Comparison of ENCODE assay signal across 22 cellular contexts in genomic region chr2:120831891-120832290, GRCh38.
"Had no signal": no experiment of that assay in that cellular context is flagged by ENCODE, and none has a peak within 500 bp of the region (broad histone marks: within the 10 kb centered on the region; RNA-seq: fewer than 3 reads in every experiment).

No MANE protein-coding gene starts in this region.

- H3K36me3 Mint-ChIP-seq: activated naive CD4-positive, alpha-beta T cell treated with anti-CD3 and anti-CD28 coated beads, Interleukin-2, amount 10 ng/mL, durations not matched to agents 7 days and 5 days; activated naive CD8-positive, alpha-beta T cell treated with anti-CD3 and anti-CD28 coated beads, Interleukin-2, amount 10 ng/mL, durations not matched to agents 7 days and 5 days; stimulated activated naive B cell treated with anti-CD40 and anti-IgM and Interleukin-4, amounts not matched to agents 10 μg/mL and 1 μg/mL and 100 μg/mL, for 72 hours had no signal

- H3K27me3 Mint-ChIP-seq: activated CD4-positive, alpha-beta T cell treated with anti-CD3 and anti-CD28 coated beads for 36 hours; stimulated activated naive B cell treated with anti-CD40 and anti-IgM and Interleukin-4, amounts not matched to agents 10 μg/mL and 1 μg/mL and 100 μg/mL, for 72 hours had no signal

- H3K4me3 Mint-ChIP-seq: activated CD4-positive, alpha-beta T cell treated with anti-CD3 and anti-CD28 coated beads for 36 hours; activated naive CD4-positive, alpha-beta T cell treated with anti-CD3 and anti-CD28 coated beads, Interleukin-2, amount 10 ng/mL, durations not matched to agents 7 days and 5 days; activated naive CD8-positive, alpha-beta T cell treated with anti-CD3 and anti-CD28 coated beads, Interleukin-2, amount 10 ng/mL, durations not matched to agents 7 days and 5 days; endodermal cell; stimulated activated naive B cell treated with anti-CD40 and anti-IgM and Interleukin-4, amounts not matched to agents 10 μg/mL and 1 μg/mL and 100 μg/mL, for 72 hours had no signal

- H3K9me3 Mint-ChIP-seq: activated naive CD4-positive, alpha-beta T cell treated with anti-CD3 and anti-CD28 coated beads, Interleukin-2, amount 10 ng/mL, durations not matched to agents 7 days and 5 days; activated naive CD8-positive, alpha-beta T cell treated with anti-CD3 and anti-CD28 coated beads, Interleukin-2, amount 10 ng/mL, durations not matched to agents 7 days and 5 days; endodermal cell; stimulated activated naive B cell treated with anti-CD40 and anti-IgM and Interleukin-4, amounts not matched to agents 10 μg/mL and 1 μg/mL and 100 μg/mL, for 72 hours had no signal

- FAIRE-seq: astrocyte, small intestine had no signal

- H3K4me1 ChIP-seq: right lobe of liver had no signal

- H3K9me3 ChIP-seq: right lobe of liver, suprapubic skin, tibial artery had no signal

- H3K27me3 ChIP-seq: brain microvascular endothelial cell, right lobe of liver, suprapubic skin, tibial artery had no signal

- H3K4me3 ChIP-seq: right lobe of liver, suprapubic skin, tibial artery had no signal

- H3K27ac ChIP-seq: brain microvascular endothelial cell, right lobe of liver, suprapubic skin, tibial artery had no signal

- ATAC-seq: activated CD4-positive, alpha-beta T cell treated with anti-CD3 and anti-CD28 coated beads for 36 hours; esophagus mucosa; left lobe of liver; stimulated activated naive B cell treated with anti-CD40 and anti-IgM and Interleukin-4, amounts not matched to agents 10 μg/mL and 1 μg/mL and 100 μg/mL, for 72 hours had no signal

- DNase-seq: activated CD4-positive, alpha-beta T cell treated with anti-CD3 and anti-CD28 coated beads for 36 hours; activated CD4-positive, alpha-beta T cell treated with anti-CD3 and anti-CD28 coated beads, Interleukin-2, amount 50 U/mL, for 4 hours; activated CD4-positive, CD25-positive, alpha-beta regulatory T cell; activated CD8-positive, alpha-beta memory T cell treated with anti-CD3 and anti-CD28 coated beads for 24 hours; activated gamma-delta T cell; activated naive CD4-positive, alpha-beta T cell treated with anti-CD3 and anti-CD28 coated beads, Interleukin-2, amount 10 ng/mL, durations not matched to agents 7 days and 5 days; activated naive CD8-positive, alpha-beta T cell treated with anti-CD3 and anti-CD28 coated beads, Interleukin-2, amount 10 ng/mL, durations not matched to agents 7 days and 5 days; brain microvascular endothelial cell; endodermal cell; foreskin fibroblast; head of caudate nucleus; kidney glomerular epithelial cell; mammary epithelial cell; right lobe of liver; small intestine; stimulated activated CD4-positive, alpha-beta T cell treated with anti-CD3 and anti-CD28 coated beads, Interleukin-2, amount 100 ng/mL, for 24 hours; stimulated activated naive B cell treated with anti-CD40 and anti-IgM and Interleukin-4, amounts not matched to agents 10 μg/mL and 1 μg/mL and 100 μg/mL, for 72 hours had no signal

- H3K4me1 Mint-ChIP-seq: activated CD4-positive, alpha-beta T cell treated with anti-CD3 and anti-CD28 coated beads for 36 hours; activated naive CD4-positive, alpha-beta T cell treated with anti-CD3 and anti-CD28 coated beads, Interleukin-2, amount 10 ng/mL, durations not matched to agents 7 days and 5 days; activated naive CD8-positive, alpha-beta T cell treated with anti-CD3 and anti-CD28 coated beads, Interleukin-2, amount 10 ng/mL, durations not matched to agents 7 days and 5 days; stimulated activated naive B cell treated with anti-CD40 and anti-IgM and Interleukin-4, amounts not matched to agents 10 μg/mL and 1 μg/mL and 100 μg/mL, for 72 hours had no signal

- H3K36me3 ChIP-seq: brain microvascular endothelial cell, right lobe of liver, suprapubic skin, tibial artery had no signal

- H3K27ac Mint-ChIP-seq: activated CD4-positive, alpha-beta T cell treated with anti-CD3 and anti-CD28 coated beads for 36 hours; activated naive CD4-positive, alpha-beta T cell treated with anti-CD3 and anti-CD28 coated beads, Interleukin-2, amount 10 ng/mL, durations not matched to agents 7 days and 5 days; activated naive CD8-positive, alpha-beta T cell treated with anti-CD3 and anti-CD28 coated beads, Interleukin-2, amount 10 ng/mL, durations not matched to agents 7 days and 5 days; endodermal cell; stimulated activated naive B cell treated with anti-CD40 and anti-IgM and Interleukin-4, amounts not matched to agents 10 μg/mL and 1 μg/mL and 100 μg/mL, for 72 hours had no signal
